Comparison of ENCODE assay signal across 31 cellular contexts in the genomic region with DNA sequence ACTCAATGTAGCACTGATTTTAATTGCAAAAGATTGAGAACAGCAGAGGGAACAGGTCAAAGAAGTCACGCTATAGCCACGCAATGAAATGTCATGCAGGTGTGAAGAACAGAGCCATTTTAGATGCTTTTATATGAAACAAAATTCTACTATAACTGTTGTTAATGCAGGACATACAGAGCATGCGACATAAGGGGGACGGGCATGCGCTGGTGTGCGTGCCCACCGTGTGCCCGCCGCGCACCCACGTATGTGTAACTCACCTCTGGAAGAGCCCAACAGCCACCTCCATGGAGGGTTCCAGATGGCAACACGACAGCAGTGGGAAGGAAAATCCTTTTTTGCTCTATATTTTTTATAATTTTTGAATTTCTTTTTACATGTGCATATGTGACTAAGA.
"Had no signal": no experiment of that assay in that cellular context is flagged by ENCODE, and none has a peak within 500 bp of the region (broad histone marks: within the 10 kb centered on the region; RNA-seq: fewer than 3 reads in every experiment).

No MANE protein-coding gene starts in this region.

- H3K4me3 ChIP-seq: adrenal gland, body of pancreas, colonic mucosa, dorsolateral prefrontal cortex had no signal

- H3K36me3 ChIP-seq: adrenal gland, colonic mucosa, WERI-Rb-1 had no signal

- H3K27me3 ChIP-seq: adrenal gland, body of pancreas, colonic mucosa had no signal

- H3K36me3 Mint-ChIP-seq: activated naive CD4-positive, alpha-beta T cell treated with anti-CD3 and anti-CD28 coated beads, Interleukin-2, amount 50 U/mL, for 24 hours; activated naive CD8-positive, alpha-beta T cell treated with anti-CD3 and anti-CD28 coated beads for 36 hours; T-cell had no signal

- H3K9me3 Mint-ChIP-seq: activated B cell treated with CpG ODN at 0.5 μM for 24 hours; activated naive CD4-positive, alpha-beta T cell treated with anti-CD3 and anti-CD28 coated beads, Interleukin-2, amount 50 U/mL, for 24 hours; activated naive CD8-positive, alpha-beta T cell treated with anti-CD3 and anti-CD28 coated beads for 36 hours; activated naive CD8-positive, alpha-beta T cell treated with anti-CD3 and anti-CD28 coated beads, Interleukin-2, amount 50 U/mL, for 24 hours; activated T-helper 1 cell treated with anti-CD3 and anti-CD28 coated beads, Interleukin-12 subunit alpha, Interleukin-12 subunit beta, Interleukin-2, Interleukin-4 antibody, amounts not matched to agents 30 ng/mL and 10 ng/mL and 1 ng/mL, durations not matched to agents 14 hours and 24 hours and 36 hours; activated T-helper 2 cell treated with anti-CD3 and anti-CD28 coated beads, Interferon-gamma antibody, Interleukin-2, Interleukin-4, amounts not matched to agents 10 μg/mL and 5 μg/mL and 100 μg/mL, durations not matched to agents 14 hours and 24 hours and 36 hours; dendritic cell treated with granulocyte-macrophage colony-stimulating factor and Interleukin-4, amounts not matched to agents 40 ng/mL and 50 ng/mL, for 4 days; T-cell; T-helper 1 cell treated with Interleukin-12 subunit alpha and Interleukin-12 subunit beta and Interleukin-4 antibody, amounts not matched to agents 30 μg/mL and 1 μg/mL, for 36 hours had no signal

- H3K4me1 Mint-ChIP-seq: activated B cell treated with CpG ODN at 0.5 μM for 24 hours; activated naive CD4-positive, alpha-beta T cell treated with anti-CD3 and anti-CD28 coated beads, Interleukin-2, amount 50 U/mL, for 24 hours; activated naive CD8-positive, alpha-beta T cell treated with anti-CD3 and anti-CD28 coated beads for 36 hours; activated naive CD8-positive, alpha-beta T cell treated with anti-CD3 and anti-CD28 coated beads, Interleukin-2, amount 50 U/mL, for 24 hours; T-cell had no signal

- H3K27ac ChIP-seq: adrenal gland, body of pancreas, colonic mucosa, dorsolateral prefrontal cortex, WERI-Rb-1 had no signal

- H3K27me3 Mint-ChIP-seq: activated B cell treated with CpG ODN at 0.5 μM for 24 hours; activated CD8-positive, alpha-beta T cell treated with anti-CD3 and anti-CD28 coated beads for 36 hours; activated naive CD4-positive, alpha-beta T cell treated with anti-CD3 and anti-CD28 coated beads, Interleukin-2, amount 50 U/mL, for 24 hours; activated naive CD8-positive, alpha-beta T cell treated with anti-CD3 and anti-CD28 coated beads for 36 hours; activated naive CD8-positive, alpha-beta T cell treated with anti-CD3 and anti-CD28 coated beads, Interleukin-2, amount 50 U/mL, for 24 hours; dendritic cell treated with granulocyte-macrophage colony-stimulating factor and Interleukin-4, amounts not matched to agents 40 ng/mL and 50 ng/mL, for 4 days; T-cell had no signal

- H3K9me3 ChIP-seq: adrenal gland, body of pancreas, colonic mucosa had no signal

- H3K4me3 Mint-ChIP-seq: activated B cell treated with CpG ODN at 0.5 μM for 24 hours; activated CD8-positive, alpha-beta T cell treated with anti-CD3 and anti-CD28 coated beads for 36 hours; activated naive CD4-positive, alpha-beta T cell treated with anti-CD3 and anti-CD28 coated beads for 36 hours; activated naive CD4-positive, alpha-beta T cell treated with anti-CD3 and anti-CD28 coated beads, Interleukin-2, amount 50 U/mL, for 24 hours; activated naive CD8-positive, alpha-beta T cell treated with anti-CD3 and anti-CD28 coated beads for 36 hours; activated naive CD8-positive, alpha-beta T cell treated with anti-CD3 and anti-CD28 coated beads, Interleukin-2, amount 50 U/mL, for 24 hours; activated T-helper 1 cell treated with anti-CD3 and anti-CD28 coated beads, Interleukin-12 subunit alpha, Interleukin-12 subunit beta, Interleukin-2, Interleukin-4 antibody, amounts not matched to agents 30 ng/mL and 10 ng/mL and 1 ng/mL, durations not matched to agents 14 hours and 24 hours and 36 hours; dendritic cell treated with granulocyte-macrophage colony-stimulating factor and Interleukin-4, amounts not matched to agents 40 ng/mL and 50 ng/mL, for 4 days; T-cell; T-helper 1 cell treated with Interleukin-12 subunit alpha and Interleukin-12 subunit beta and Interleukin-4 antibody, amounts not matched to agents 30 μg/mL and 1 μg/mL, for 36 hours had no signal

- H3K27ac Mint-ChIP-seq: activated B cell treated with CpG ODN at 0.5 μM for 24 hours; activated CD8-positive, alpha-beta T cell treated with anti-CD3 and anti-CD28 coated beads for 36 hours; activated naive CD4-positive, alpha-beta T cell treated with anti-CD3 and anti-CD28 coated beads for 36 hours; activated naive CD4-positive, alpha-beta T cell treated with anti-CD3 and anti-CD28 coated beads, Interleukin-2, amount 50 U/mL, for 24 hours; activated naive CD8-positive, alpha-beta T cell treated with anti-CD3 and anti-CD28 coated beads for 36 hours; activated naive CD8-positive, alpha-beta T cell treated with anti-CD3 and anti-CD28 coated beads, Interleukin-2, amount 50 U/mL, for 24 hours; activated T-helper 1 cell treated with anti-CD3 and anti-CD28 coated beads, Interleukin-12 subunit alpha, Interleukin-12 subunit beta, Interleukin-2, Interleukin-4 antibody, amounts not matched to agents 30 ng/mL and 10 ng/mL and 1 ng/mL, durations not matched to agents 14 hours and 24 hours and 36 hours; activated T-helper 2 cell treated with anti-CD3 and anti-CD28 coated beads, Interferon-gamma antibody, Interleukin-2, Interleukin-4, amounts not matched to agents 10 μg/mL and 5 μg/mL and 100 μg/mL, durations not matched to agents 14 hours and 24 hours and 36 hours; dendritic cell treated with granulocyte-macrophage colony-stimulating factor and Interleukin-4, amounts not matched to agents 40 ng/mL and 50 ng/mL, for 4 days; T-cell; T-helper 1 cell treated with Interleukin-12 subunit alpha and Interleukin-12 subunit beta and Interleukin-4 antibody, amounts not matched to agents 30 μg/mL and 1 μg/mL, for 36 hours had no signal

- ATAC-seq: activated CD4-positive, CD25-positive, alpha-beta regulatory T cell treated with anti-CD3 and anti-CD28 coated beads, Interleukin-2, amount 50 U/mL, for 24 hours; activated CD8-positive, alpha-beta T cell treated with anti-CD3 and anti-CD28 coated beads for 36 hours; activated naive CD8-positive, alpha-beta T cell treated with anti-CD3 and anti-CD28 coated beads, Interleukin-2, amount 50 U/mL, for 24 hours; body of pancreas; T-cell had no signal

- H3K4me1 ChIP-seq: adrenal gland, body of pancreas, colonic mucosa had no signal

- DNase-seq: activated B cell treated with CpG ODN at 0.5 μM for 24 hours; activated CD4-positive, alpha-beta T cell treated with anti-CD3 and anti-CD28 coated beads for 48 hours; activated CD4-positive, alpha-beta T cell treated with anti-CD3 and anti-CD28 coated beads, Interleukin-2, amount 50 U/mL, for 1 hour; activated CD4-positive, alpha-beta T cell treated with anti-CD3 and anti-CD28 coated beads, Interleukin-2, amount 50 U/mL, for 48 hours; activated CD8-positive, alpha-beta T cell treated with anti-CD3 and anti-CD28 coated beads for 36 hours; activated effector memory CD4-positive, alpha-beta T cell treated with anti-CD3 and anti-CD28 coated beads, Interleukin-2, amount 50 U/mL, for 16 hours; activated naive CD4-positive, alpha-beta T cell treated with anti-CD3 and anti-CD28 coated beads for 36 hours; activated naive CD8-positive, alpha-beta T cell treated with anti-CD3 and anti-CD28 coated beads for 36 hours; activated naive CD8-positive, alpha-beta T cell treated with anti-CD3 and anti-CD28 coated beads, Interleukin-2, amount 50 U/mL, for 24 hours; activated T-cell treated with anti-CD3 and anti-CD28 coated beads, Interleukin-2, amount 50 U/mL, for 1 hour; activated T-cell treated with anti-CD3 and anti-CD28 coated beads, Interleukin-2, amount 50 U/mL, for 48 hours; adrenal gland; amygdala; body of pancreas; central memory CD4-positive, alpha-beta T cell; cerebellar nuclear complex; colonic mucosa; effector memory CD4-positive, alpha-beta T cell; erythroblast; foreskin fibroblast; SW 1271; T-cell; T1000; WERI-Rb-1 had no signal
